In the genomic region with DNA sequence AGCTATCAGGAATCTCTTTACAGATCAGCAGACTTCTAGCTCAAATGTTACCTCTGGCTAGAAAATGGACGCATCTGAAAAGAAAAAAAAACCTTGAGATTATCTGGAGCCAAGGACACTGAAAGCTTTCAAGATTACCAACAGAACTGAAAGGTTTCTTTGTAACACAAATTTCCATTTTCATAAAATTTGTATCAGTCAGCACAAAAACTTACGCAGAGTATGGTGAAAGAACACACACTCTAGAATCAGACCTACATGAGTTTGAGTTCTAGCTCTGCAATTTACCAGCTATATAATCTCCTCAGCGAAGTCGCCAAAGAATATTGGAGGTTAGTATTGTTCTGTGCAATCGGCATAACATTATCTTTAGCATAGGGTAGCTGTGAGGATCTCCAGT, we compare ENCODE assay signal across 1 cellular context.
TF ChIP-seq lines count a peak whose summit lies in the region.

No MANE protein-coding gene starts in this region.

TF ChIP-seq in K562, 482 proteins besides CTCF, POLR2A, EP300 and RAD21 (continued from another document):
- TF ChIP-seq, protein P1, sequence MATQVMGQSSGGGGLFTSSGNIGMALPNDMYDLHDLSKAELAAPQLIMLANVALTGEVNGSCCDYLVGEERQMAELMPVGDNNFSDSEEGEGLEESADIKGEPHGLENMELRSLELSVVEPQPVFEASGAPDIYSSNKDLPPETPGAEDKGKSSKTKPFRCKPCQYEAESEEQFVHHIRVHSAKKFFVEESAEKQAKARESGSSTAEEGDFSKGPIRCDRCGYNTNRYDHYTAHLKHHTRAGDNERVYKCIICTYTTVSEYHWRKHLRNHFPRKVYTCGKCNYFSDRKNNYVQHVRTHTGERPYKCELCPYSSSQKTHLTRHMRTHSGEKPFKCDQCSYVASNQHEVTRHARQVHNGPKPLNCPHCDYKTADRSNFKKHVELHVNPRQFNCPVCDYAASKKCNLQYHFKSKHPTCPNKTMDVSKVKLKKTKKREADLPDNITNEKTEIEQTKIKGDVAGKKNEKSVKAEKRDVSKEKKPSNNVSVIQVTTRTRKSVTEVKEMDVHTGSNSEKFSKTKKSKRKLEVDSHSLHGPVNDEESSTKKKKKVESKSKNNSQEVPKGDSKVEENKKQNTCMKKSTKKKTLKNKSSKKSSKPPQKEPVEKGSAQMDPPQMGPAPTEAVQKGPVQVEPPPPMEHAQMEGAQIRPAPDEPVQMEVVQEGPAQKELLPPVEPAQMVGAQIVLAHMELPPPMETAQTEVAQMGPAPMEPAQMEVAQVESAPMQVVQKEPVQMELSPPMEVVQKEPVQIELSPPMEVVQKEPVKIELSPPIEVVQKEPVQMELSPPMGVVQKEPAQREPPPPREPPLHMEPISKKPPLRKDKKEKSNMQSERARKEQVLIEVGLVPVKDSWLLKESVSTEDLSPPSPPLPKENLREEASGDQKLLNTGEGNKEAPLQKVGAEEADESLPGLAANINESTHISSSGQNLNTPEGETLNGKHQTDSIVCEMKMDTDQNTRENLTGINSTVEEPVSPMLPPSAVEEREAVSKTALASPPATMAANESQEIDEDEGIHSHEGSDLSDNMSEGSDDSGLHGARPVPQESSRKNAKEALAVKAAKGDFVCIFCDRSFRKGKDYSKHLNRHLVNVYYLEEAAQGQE (CRISPR knock-in tag; IDR thresholded peaks at IDR 0.05; ENCODE audit: low read depth), result no peak
- TF ChIP-seq, protein P2, sequence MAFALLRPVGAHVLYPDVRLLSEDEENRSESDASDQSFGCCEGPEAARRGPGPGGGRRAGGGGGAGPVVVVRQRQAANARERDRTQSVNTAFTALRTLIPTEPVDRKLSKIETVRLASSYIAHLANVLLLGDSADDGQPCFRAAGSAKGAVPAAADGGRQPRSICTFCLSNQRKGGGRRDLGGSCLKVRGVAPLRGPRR (CRISPR knock-in tag; IDR thresholded peaks at IDR 0.05), result no peak
- peak; percentile 72 for TF ChIP-seq MAFF (IDR thresholded peaks at IDR 0.05; ENCODE audit: low read length)
- TF ChIP-seq, protein P3, sequence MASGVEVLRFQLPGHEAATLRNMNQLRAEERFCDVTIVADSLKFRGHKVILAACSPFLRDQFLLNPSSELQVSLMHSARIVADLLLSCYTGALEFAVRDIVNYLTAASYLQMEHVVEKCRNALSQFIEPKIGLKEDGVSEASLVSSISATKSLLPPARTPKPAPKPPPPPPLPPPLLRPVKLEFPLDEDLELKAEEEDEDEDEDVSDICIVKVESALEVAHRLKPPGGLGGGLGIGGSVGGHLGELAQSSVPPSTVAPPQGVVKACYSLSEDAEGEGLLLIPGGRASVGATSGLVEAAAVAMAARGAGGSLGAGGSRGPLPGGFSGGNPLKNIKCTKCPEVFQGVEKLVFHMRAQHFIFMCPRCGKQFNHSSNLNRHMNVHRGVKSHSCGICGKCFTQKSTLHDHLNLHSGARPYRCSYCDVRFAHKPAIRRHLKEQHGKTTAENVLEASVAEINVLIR (CRISPR knock-in tag; IDR thresholded peaks at IDR 0.05), result no peak
- TF ChIP-seq, protein P4, sequence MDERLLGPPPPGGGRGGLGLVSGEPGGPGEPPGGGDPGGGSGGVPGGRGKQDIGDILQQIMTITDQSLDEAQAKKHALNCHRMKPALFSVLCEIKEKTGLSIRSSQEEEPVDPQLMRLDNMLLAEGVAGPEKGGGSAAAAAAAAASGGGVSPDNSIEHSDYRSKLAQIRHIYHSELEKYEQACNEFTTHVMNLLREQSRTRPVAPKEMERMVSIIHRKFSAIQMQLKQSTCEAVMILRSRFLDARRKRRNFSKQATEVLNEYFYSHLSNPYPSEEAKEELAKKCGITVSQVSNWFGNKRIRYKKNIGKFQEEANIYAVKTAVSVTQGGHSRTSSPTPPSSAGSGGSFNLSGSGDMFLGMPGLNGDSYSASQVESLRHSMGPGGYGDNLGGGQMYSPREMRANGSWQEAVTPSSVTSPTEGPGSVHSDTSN (CRISPR knock-in tag; IDR thresholded peaks at IDR 0.05; ENCODE audit: low read depth), result no peak
- TF ChIP-seq, protein P4 (tag; conservative IDR thresholded peaks at IDR 0.05; ENCODE audit: low read depth), result no peak
- TF ChIP-seq ZNF12 (CRISPR knock-in tag; IDR thresholded peaks at IDR 0.05), result no peak
- peak; percentile 94 for TF ChIP-seq ZNF316 (IDR thresholded peaks at IDR 0.05)
- TF ChIP-seq FOXJ3 (CRISPR knock-in tag; IDR thresholded peaks at IDR 0.05), result no peak
- TF ChIP-seq, protein P5, sequence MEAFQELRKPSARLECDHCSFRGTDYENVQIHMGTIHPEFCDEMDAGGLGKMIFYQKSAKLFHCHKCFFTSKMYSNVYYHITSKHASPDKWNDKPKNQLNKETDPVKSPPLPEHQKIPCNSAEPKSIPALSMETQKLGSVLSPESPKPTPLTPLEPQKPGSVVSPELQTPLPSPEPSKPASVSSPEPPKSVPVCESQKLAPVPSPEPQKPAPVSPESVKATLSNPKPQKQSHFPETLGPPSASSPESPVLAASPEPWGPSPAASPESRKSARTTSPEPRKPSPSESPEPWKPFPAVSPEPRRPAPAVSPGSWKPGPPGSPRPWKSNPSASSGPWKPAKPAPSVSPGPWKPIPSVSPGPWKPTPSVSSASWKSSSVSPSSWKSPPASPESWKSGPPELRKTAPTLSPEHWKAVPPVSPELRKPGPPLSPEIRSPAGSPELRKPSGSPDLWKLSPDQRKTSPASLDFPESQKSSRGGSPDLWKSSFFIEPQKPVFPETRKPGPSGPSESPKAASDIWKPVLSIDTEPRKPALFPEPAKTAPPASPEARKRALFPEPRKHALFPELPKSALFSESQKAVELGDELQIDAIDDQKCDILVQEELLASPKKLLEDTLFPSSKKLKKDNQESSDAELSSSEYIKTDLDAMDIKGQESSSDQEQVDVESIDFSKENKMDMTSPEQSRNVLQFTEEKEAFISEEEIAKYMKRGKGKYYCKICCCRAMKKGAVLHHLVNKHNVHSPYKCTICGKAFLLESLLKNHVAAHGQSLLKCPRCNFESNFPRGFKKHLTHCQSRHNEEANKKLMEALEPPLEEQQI (IDR thresholded peaks at IDR 0.05), result no peak
- TF ChIP-seq ZNF146 (CRISPR knock-in tag; IDR thresholded peaks at IDR 0.05; ENCODE audit: unreplicated experiment), result no peak
- peak; percentile 74 for TF ChIP-seq MAFG (tag; conservative IDR thresholded peaks at IDR 0.05)
- TF ChIP-seq MECOM (CRISPR knock-in tag; IDR thresholded peaks at IDR 0.05), result no peak
- no peak for TF ChIP-seq ZNF551 (CRISPR knock-in tag; IDR thresholded peaks at IDR 0.05)
- TF ChIP-seq ZBTB7A (IDR thresholded peaks at IDR 0.05; ENCODE audit: borderline replicate concordance, control insufficient read depth, low read depth, low read length), result no peak
- no peak for TF ChIP-seq POLR2AphosphoS2 (IDR thresholded peaks at IDR 0.05; ENCODE audit: low read length)
- no peak for TF ChIP-seq HDAC8 (tag; IDR thresholded peaks at IDR 0.05)
